17 cellular contexts compared by ENCODE assay signal in the genomic region with DNA sequence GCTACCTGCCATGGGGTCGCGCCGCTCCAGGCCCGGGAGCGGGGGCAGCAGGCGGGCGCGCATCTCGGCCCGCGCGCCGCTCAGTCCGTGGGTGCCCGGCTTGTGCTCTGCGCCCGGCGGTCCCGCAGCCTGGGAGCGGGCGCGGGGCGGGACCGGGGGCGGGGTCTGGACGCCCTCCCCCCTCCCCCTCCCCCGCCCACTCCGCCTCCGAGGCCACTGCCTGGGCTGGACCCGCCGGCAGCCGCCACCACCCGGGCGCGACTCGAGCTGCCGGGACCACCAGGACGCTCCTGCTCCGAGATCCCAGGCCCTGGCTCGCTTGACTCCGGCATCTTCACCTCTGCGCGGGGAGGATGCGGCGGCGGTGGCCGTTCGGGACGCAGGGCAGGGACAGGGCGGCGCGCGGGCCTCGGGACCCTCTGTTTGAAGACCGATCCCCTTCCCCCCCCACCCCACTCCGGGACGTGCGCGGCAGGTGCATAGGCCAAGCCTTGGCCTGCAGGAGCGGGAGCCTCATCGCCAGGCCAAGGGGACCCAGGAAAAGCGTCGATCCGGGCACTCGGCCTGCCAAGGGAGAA. TPM values are rescaled to one million over a fixed set of nuclear protein-coding genes. Genes with fewer than 3 reads are reported as not detected.
DNase-seq lines count a peak whose midpoint lies in the region; ATAC-seq, FAIRE-seq and TF ChIP-seq lines count a peak whose summit lies in the region.
"Had no signal": no experiment of that assay in that cellular context is flagged by ENCODE, and none has a peak within 500 bp of the region (broad histone marks: within the 10 kb centered on the region; RNA-seq: fewer than 3 reads in every experiment).

TSS of gene HS3ST6 (minus strand) at position 104 of the 578 bp plus-strand sequence. CDS start at position 12, 92 bp downstream.

- no peak for TF ChIP-seq CTCF in HepG2 (CRISPR knock-in tag; IDR thresholded peaks at IDR 0.05)
- TF ChIP-seq CTCF in right lobe of liver (IDR thresholded peaks at IDR 0.05): no peak
- TF ChIP-seq CTCF in vagina (IDR thresholded peaks at IDR 0.05): no peak

- POLR2A ChIA-PET in HepG2 (lab: Yijun Ruan, JAX): no interaction called here

- ATAC-seq in HepG2 (no peak; the same call in 2 of the 3 replicates), right lobe of liver (no peak), left lobe of liver (peak; percentile 9), GM19324 (IDR thresholded peaks at IDR 0.05; ENCODE audit: low FRiP score, unreplicated experiment) (no peak)
- ATAC-seq: esophagus mucosa; stimulated activated naive CD8-positive, alpha-beta T cell treated with anti-CD3 and anti-CD28 coated beads, Interleukin-15, Interleukin-2, amounts not matched to agents 100 U/mL and 50 U/mL, for 24 hours had no signal

- no peak within 1 kb of the TSS for H3K4me2 ChIP-seq in HepG2 (ENCODE audit: low read depth, low read length)

- no peak within 1 kb of the TSS for H3K4me3 ChIP-seq in HepG2 (replicated peaks in 1 of 3; ENCODE audit: insufficient read depth in 1 of 3, low read depth in 2 of 3, low read length in 3 of 3)
- H3K4me3 ChIP-seq in right lobe of liver: no peak within 1 kb of the TSS
- peak within 1 kb of the TSS; percentile 21 to 39 for H3K4me3 ChIP-seq in vagina

- CTCF ChIA-PET in HepG2 (lab: Yijun Ruan, JAX; ENCODE audit: low intra/inter-chr PET ratio, low total read pairs): no interaction called here

- no peak for DNase-seq in HepG2 (ENCODE audit: low spot score)
- no peak for DNase-seq in right lobe of liver
- DNase-seq in ecto neural progenitor cell (ENCODE audit: low spot score): peak; percentile 78
- no peak for DNase-seq in left lobe of liver (ENCODE audit: low spot score)
- no peak for DNase-seq in vagina (ENCODE audit: extremely low spot score in 2 of 2)
- DNase-seq in COLO668 (lab: John Stamatoyannopoulos, UW; ENCODE audit: unreplicated experiment): no peak
- DNase-seq in NCI-H446 treated with DMSO at 0.1 percent for 48 hours (lab: John Stamatoyannopoulos, UW): no peak
- DNase-seq: activated CD4-positive, alpha-beta memory T cell treated with anti-CD3 and anti-CD28 coated beads, Interleukin-2, amount 10 ng/mL, durations not matched to agents 7 days and 5 days; AML-193; anterior cingulate cortex; DMS79; mesendoderm; occipital lobe; stimulated activated naive CD8-positive, alpha-beta T cell treated with anti-CD3 and anti-CD28 coated beads, Interleukin-15, Interleukin-2, amounts not matched to agents 100 U/mL and 50 U/mL, for 24 hours had no signal

- no peaks in the 10 kb centered on the region for H3K36me3 ChIP-seq in HepG2 (replicated peaks in 1 of 2; ENCODE audit: control insufficient read depth in 1 of 2, insufficient read depth in 2 of 2, low read length in 2 of 2)
- no peaks in the 10 kb centered on the region for H3K36me3 ChIP-seq in right lobe of liver
- H3K36me3 ChIP-seq in vagina: no peaks in the 10 kb centered on the region

- no peak within 1 kb of the TSS for H2AFZ ChIP-seq in HepG2 (ENCODE audit: low read length)

- intact Hi-C loops in HepG2 (cut with micrococcal nuclease; ENCODE audit: unreplicated experiment) (no loop called here), right lobe of liver (cut with DNase I) (no loop called here), vagina (cut with DNase I) (no loop called here)

- no peak for TF ChIP-seq POLR2A in HepG2 (IDR thresholded peaks at IDR 0.05; ENCODE audit: insufficient read depth in 1 of 2, low read depth in 2 of 2, low read length in 2 of 2)
- no peak for TF ChIP-seq POLR2A in right lobe of liver (IDR thresholded peaks at IDR 0.05)
- TF ChIP-seq POLR2A in vagina (IDR thresholded peaks at IDR 0.05): no peak

- no TSS peak for BruUV-seq in HepG2 (replicated peaks; lab: Mats Ljungman, UMichigan)

- 0 out of 2 replicates have a peak, but pooled peaks cover 2% of the 10 kb centered on the region for H4K20me1 ChIP-seq in HepG2 (ENCODE audit: insufficient read depth, low read length)

- no peak within 1 kb of the TSS for H3K27ac ChIP-seq in HepG2 (ENCODE audit: extremely low read length, insufficient read depth, low read length)
- H3K27ac ChIP-seq in right lobe of liver: no peak within 1 kb of the TSS
- H3K27ac ChIP-seq in vagina: peak within 1 kb of the TSS; percentile 33

- TF ChIP-seq RAD21 in HepG2 (CRISPR knock-in tag; IDR thresholded peaks at IDR 0.05): no peak

- no peak within 1 kb of the TSS for H3K9ac ChIP-seq in HepG2 (ENCODE audit: insufficient read depth, low read depth, low read length)

- 10% methylated on average over 2 of the region's 65 CpGs for WGBS in HepG2 (ENCODE audit: low lambda C conversion rate)
- 4% methylated on average over 5 of the region's 65 CpGs for WGBS in right lobe of liver (ENCODE audit: insufficient coverage, low coverage, low lambda C conversion rate, missing lambda C conversion rate)

- H3K27me3 ChIP-seq in HepG2 (ENCODE audit: control insufficient read depth in 1 of 2, insufficient read depth in 2 of 2, low read length in 2 of 2) (peaks cover 34 to 88% of the 10 kb centered on the region in 2 experiments), right lobe of liver (peaks cover 0 to 8% of the 10 kb centered on the region in 2 donors), vagina (no peaks in the 10 kb centered on the region)

- H3K79me2 ChIP-seq in HepG2 (ENCODE audit: insufficient read depth, low read length): no peaks in the 10 kb centered on the region

- TF ChIP-seq EP300 in HepG2 (IDR thresholded peaks at IDR 0.05; ENCODE audit: low read depth in 2 of 2, low read length in 2 of 2) (no peak), HepG2 (CRISPR knock-in tag; IDR thresholded peaks at IDR 0.05; ENCODE audit: borderline replicate concordance) (no peak)

- H3K4me1 ChIP-seq in HepG2 (ENCODE audit: insufficient read depth, low read length): peaks cover 23% of the 10 kb centered on the region
- no peaks in the 10 kb centered on the region for H3K4me1 ChIP-seq in right lobe of liver
- peaks cover 53% of the 10 kb centered on the region for H3K4me1 ChIP-seq in vagina

- H3K9me3 ChIP-seq in HepG2 (ENCODE audit: low read length) (no peaks in the 10 kb centered on the region), right lobe of liver (no peaks in the 10 kb centered on the region), vagina (no peaks in the 10 kb centered on the region)

- no peak for FAIRE-seq in HepG2 (lab: Jason Lieb, UNC)
- FAIRE-seq: colon had no signal

- in situ Hi-C loops in HepG2 (cut with HindIII; ENCODE audit: extremely low pct_ligation_motif_present, low pct_unique_long_range_greater_than_20kb): no loop called here

TF ChIP-seq in HepG2, 621 proteins besides CTCF, POLR2A, EP300 and RAD21:
- TF ChIP-seq HNRNPK (IDR thresholded peaks at IDR 0.05; ENCODE audit: low read depth, low read length, poor library complexity, severe bottlenecking) (peak; percentile 29), PTBP1 (IDR thresholded peaks at IDR 0.05; ENCODE audit: low read depth, low read length, poor library complexity, severe bottlenecking) (no peak)

RNA-seq across cellular contexts. Expression of gene HS3ST6, which starts in this region (rescaled TPM):
- total RNA-seq in HepG2 (2016; rRNA removed; fragmentation: Illumina TruSeq; extraction: Trizol) (not detected in 2 replicates), right lobe of liver (not detected), left lobe of liver (not detected), vagina (4.4 TPM)
- total RNA-seq in HepG2 (2016; cell fraction: cytosol; rRNA removed; fragmentation: Illumina TruSeq; extraction: Trizol; ENCODE audit: low read depth): not detected in 2 replicates
- not detected in 2 replicates for total RNA-seq in HepG2 (2016; cell fraction: insoluble cytoplasmic fraction; rRNA removed; fragmentation: Illumina TruSeq; extraction: Trizol)
- total RNA-seq in HepG2 (2016; cell fraction: membrane; rRNA removed; fragmentation: Illumina TruSeq; extraction: Trizol): not detected in 2 replicates
- not detected in 2 replicates for total RNA-seq in HepG2 (2016; cell fraction: nucleus; rRNA removed; fragmentation: Illumina TruSeq; extraction: Trizol)
- not detected in 2 replicates for polyA plus RNA-seq in HepG2 (2011; rRNA removed)
- not detected in 2 replicates for polyA plus RNA-seq in HepG2 (2011; cell fraction: cytosol; rRNA removed)
- polyA plus RNA-seq in HepG2 (2011; cell fraction: nucleus; rRNA removed): not detected in 2 replicates
- not detected in 2 replicates for polyA plus RNA-seq in HepG2 (2012)
- polyA plus RNA-seq in HepG2 (2016; cell fraction: cytosol; fragmentation: Illumina TruSeq; extraction: Trizol; ENCODE audit: low read depth): not detected in 2 replicates
- polyA plus RNA-seq in HepG2 (2016; cell fraction: insoluble cytoplasmic fraction; fragmentation: Illumina TruSeq; extraction: Trizol; ENCODE audit: low read depth): not detected in 2 replicates
- polyA plus RNA-seq in HepG2 (2016; cell fraction: membrane; fragmentation: Illumina TruSeq; extraction: Trizol; ENCODE audit: low read depth): not detected in 2 replicates
- not detected in 2 replicates for polyA plus RNA-seq in HepG2 (2016; cell fraction: nucleus; fragmentation: Illumina TruSeq; extraction: Trizol; ENCODE audit: insufficient read depth, low read depth)
- not detected in 2 replicates for polyA minus RNA-seq in HepG2 (2011; rRNA and poly(A)+ RNA removed; ENCODE audit: low replicate concordance)
- polyA minus RNA-seq in HepG2 (2011; cell fraction: cytosol; rRNA and poly(A)+ RNA removed): not detected in 2 replicates
- polyA minus RNA-seq in HepG2 (2011; cell fraction: nucleus; rRNA and poly(A)+ RNA removed): not detected in 2 replicates
- total RNA-seq: activated CD4-positive, alpha-beta memory T cell treated with anti-CD3 and anti-CD28 coated beads, Interleukin-2, amount 10 ng/mL, durations not matched to agents 7 days and 5 days; occipital lobe had no signal

Comparison
In these comparisons a context has a peak if more than half of its experiments do, and no peak if none do; other contexts are left out.
1. Peak in ATAC-seq in left lobe of liver; RNA of the gene not detected or under 1 TPM.
2. H3K4me3 ChIP-seq: peak in vagina (2 of 2); none in HepG2 (0 of 3) and right lobe of liver (0 of 3).